1 cellular context compared by ENCODE assay signal in the genomic region with DNA sequence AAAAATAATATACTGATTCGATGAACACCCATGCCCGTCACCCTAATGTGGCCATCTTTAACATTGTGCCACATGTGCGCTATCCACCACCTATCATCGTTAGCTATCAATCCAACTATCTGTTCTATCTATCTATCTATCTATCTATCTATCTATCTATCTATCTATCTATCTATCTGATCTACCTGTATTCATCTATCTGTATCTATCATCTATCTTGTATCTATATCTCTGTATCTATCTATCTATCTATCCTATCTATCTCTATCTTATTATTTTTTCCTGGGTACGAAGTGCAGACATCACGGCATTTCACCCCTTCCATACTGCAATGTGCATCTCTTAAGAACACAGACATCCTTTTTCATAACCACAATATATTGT.
TF ChIP-seq lines count a peak whose summit lies in the region.

No MANE protein-coding gene starts in this region.

TF ChIP-seq in K562, 482 proteins besides CTCF, POLR2A, EP300 and RAD21 (continued from another document):
- TF ChIP-seq NR0B1 (IDR thresholded peaks at IDR 0.05; ENCODE audit: partially characterized antibody) (no peak), SRSF7 (optimal IDR thresholded peaks at IDR 0.05; ENCODE audit: low read depth, low read length) (no peak), CBX1 (IDR thresholded peaks at IDR 0.05; ENCODE audit: low read depth) (no peak), PRPF4 (IDR thresholded peaks at IDR 0.05; ENCODE audit: insufficient read depth, low read depth, low read length, poor library complexity, severe bottlenecking) (no peak), KLF13 (tag; IDR thresholded peaks at IDR 0.05; ENCODE audit: borderline replicate concordance, low read depth) (no peak), ZNF551 (CRISPR knock-in tag; IDR thresholded peaks at IDR 0.05) (no peak), MTA1 (IDR thresholded peaks at IDR 0.05; ENCODE audit: borderline replicate concordance) (peak; percentile 80), DACH1 (IDR thresholded peaks at IDR 0.05; ENCODE audit: partially characterized antibody) (peak; percentile 96), ZKSCAN8 (CRISPR knock-in tag; IDR thresholded peaks at IDR 0.05) (no peak), PRMT5 (CRISPR knock-in tag; IDR thresholded peaks at IDR 0.05) (no peak), POLR2G (IDR thresholded peaks at IDR 0.05; ENCODE audit: low read depth, low read length) (no peak), ZEB2 (IDR thresholded peaks at IDR 0.05) (peak; percentile 84), SNIP1 (IDR thresholded peaks at IDR 0.05; ENCODE audit: low read depth) (no peak), GATAD2B (IDR thresholded peaks at IDR 0.05; ENCODE audit: borderline replicate concordance) (peak; percentile 71; the same call in 1 of the 2 replicates), IRF2 (CRISPR knock-in tag; IDR thresholded peaks at IDR 0.05) (no peak), ELF1 (tag; IDR thresholded peaks at IDR 0.05) (no peak), ZFP1 (CRISPR knock-in tag; IDR thresholded peaks at IDR 0.05) (no peak)
TF ChIP-seq in K562: peak in this region for 5.
